25 cellular contexts compared by ENCODE assay signal in the genomic region with DNA sequence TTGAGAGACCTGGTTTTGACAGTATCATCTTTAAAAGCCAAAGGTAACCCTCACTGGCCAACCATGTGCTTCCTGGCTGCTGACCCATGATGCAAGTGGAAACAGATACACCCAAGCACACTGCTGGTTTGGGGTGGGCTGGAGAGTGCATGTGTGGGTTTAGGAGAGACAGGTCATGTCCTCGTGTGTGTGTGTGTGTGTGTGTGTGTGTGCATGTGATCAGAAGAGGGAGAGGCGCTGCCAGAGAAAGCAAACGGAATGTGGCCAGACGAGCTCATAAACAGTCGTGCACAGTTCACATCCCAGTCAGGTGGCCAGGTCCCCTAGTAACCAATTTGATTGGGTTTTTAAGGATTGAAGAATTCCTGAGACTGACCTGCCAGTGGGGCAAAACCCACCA.
DNase-seq lines count a peak whose midpoint lies in the region; ATAC-seq and TF ChIP-seq lines count a peak whose summit lies in the region.
"Had no signal": no experiment of that assay in that cellular context is flagged by ENCODE, and none has a peak within 500 bp of the region (broad histone marks: within the 10 kb centered on the region; RNA-seq: fewer than 3 reads in every experiment).

No MANE protein-coding gene starts in this region.

- no peak overlapping the region for H3K27ac ChIP-seq in GM23338 (ENCODE audit: low read depth)
- H3K27ac ChIP-seq: BLaER1 treated with 17β-estradiol and CSF1 and Interleukin-3, amounts not matched to agents 10 nM and 100 nM had no signal

- no peaks in the 10 kb centered on the region for H3K9me2 ChIP-seq in GM23338 (ENCODE audit: insufficient read depth)
- H3K9me2 ChIP-seq: SK-N-SH had no signal

- H3K36me3 ChIP-seq in GM23338 (ENCODE audit: insufficient read depth), result no peaks in the 10 kb centered on the region
- H3K36me3 ChIP-seq: BLaER1 treated with 17β-estradiol and CSF1 and Interleukin-3, amounts not matched to agents 10 nM and 100 nM; HAP-1 had no signal

- H3K4me3 ChIP-seq in GM23338 (no peak overlapping the region), LNCaP clone FGC (ENCODE audit: low read depth, low read length) (no peak overlapping the region)
- H3K4me3 ChIP-seq: BLaER1 treated with 17β-estradiol and CSF1 and Interleukin-3, amounts not matched to agents 10 nM and 100 nM; GM12878; HAP-1 had no signal

- H3K4me3 Mint-ChIP-seq in GM23338, result no peak overlapping the region
- H3K4me3 Mint-ChIP-seq: CD4-positive, alpha-beta T cell had no signal

- H3K27ac Mint-ChIP-seq in GM23338, result 0 out of 2 replicates have a peak overlapping the region, but pooled peaks have one; percentile 7
- H3K27ac Mint-ChIP-seq: CD4-positive, alpha-beta T cell had no signal

- H3F3A ChIP-seq in GM23338 (replicated peaks; ENCODE audit: low read depth), result no peaks in the 10 kb centered on the region

- peaks cover 18% of the 10 kb centered on the region for H3K36me3 Mint-ChIP-seq in GM23338 (ENCODE audit: low read depth)

- no peak overlapping the region for H3K4me2 ChIP-seq in GM23338
- H3K4me2 ChIP-seq: BLaER1 treated with 17β-estradiol and CSF1 and Interleukin-3, amounts not matched to agents 10 nM and 100 nM; SK-N-SH had no signal

- H3K79me2 ChIP-seq in GM23338 (replicated peaks; ENCODE audit: insufficient read depth), result no peaks in the 10 kb centered on the region

- peaks cover 15% of the 10 kb centered on the region for H3K4me1 ChIP-seq in GM23338 (ENCODE audit: insufficient read depth)
- H3K4me1 ChIP-seq: HAP-1 had no signal

- H3K27me3 ChIP-seq in GM23338 (ENCODE audit: insufficient read depth), result no peaks in the 10 kb centered on the region
- H3K27me3 ChIP-seq: BLaER1 treated with 17β-estradiol and CSF1 and Interleukin-3, amounts not matched to agents 10 nM and 100 nM had no signal

- DNase-seq in GM23338 (ENCODE audit: low spot score) (no peak), LNCaP clone FGC (ENCODE audit: low read depth) (peak; percentile 26), islet precursor cell (peak; percentile 88), renal cortical epithelial cell (ENCODE audit: low read depth) (peak; percentile 3), activated gamma-delta T cell treated with Interleukin-2 at 50 U/mL for 16 hours (no peak), left colon (no peak)
- DNase-seq in activated CD4-positive, alpha-beta T cell treated with anti-CD3 and anti-CD28 coated beads, Interleukin-2, amount 50 U/mL, for 1 hour, result no peak
- DNase-seq: AML-193; CD4-positive, alpha-beta T cell; COR-L47; DMS79; EL; GDM1; GOT3; NCI-H1092; NCI-H1436; NCI-H187 treated with DMSO at 0.1 percent for 48 hours; NCI-H2171 treated with DMSO at 0.1 percent for 48 hours; NCI-H345; NCI-H524 treated with DMSO at 0.1 percent for 48 hours; NCI-H774; SK-N-SH had no signal

- no peaks in the 10 kb centered on the region for H4K20me1 ChIP-seq in GM23338 (replicated peaks; ENCODE audit: insufficient read depth)
- H4K20me1 ChIP-seq: BLaER1 treated with 17β-estradiol and CSF1 and Interleukin-3, amounts not matched to agents 10 nM and 100 nM had no signal

- H3K4me1 Mint-ChIP-seq in GM23338, result peaks cover 39% of the 10 kb centered on the region

- peaks cover 2% of the 10 kb centered on the region; the same call in 1 of the 3 replicates for H3K9me3 Mint-ChIP-seq in GM23338
- H3K9me3 Mint-ChIP-seq: CD4-positive, alpha-beta T cell had no signal

- intact Hi-C loops in left colon (cut with DNase I, micrococcal nuclease), result no loop called here

- peaks cover 15% of the 10 kb centered on the region for H3K27me3 Mint-ChIP-seq in GM23338 (ENCODE audit: insufficient read depth, low read depth, poor library complexity)
- H3K27me3 Mint-ChIP-seq: CD4-positive, alpha-beta T cell had no signal

- ATAC-seq in GM23338 (no peak), left colon (no peak)
- ATAC-seq: GM12878 had no signal

- no peak overlapping the region for H2AFZ ChIP-seq in GM23338

- no peak for TF ChIP-seq CTCF in GM23338 (conservative IDR thresholded peaks at IDR 0.05; ENCODE audit: low read depth in 2 of 2)
- no peak for TF ChIP-seq CTCF in LNCaP clone FGC (IDR thresholded peaks at IDR 0.05; ENCODE audit: control insufficient read depth, extremely low read depth, insufficient read depth)

TF ChIP-seq in GM23338, 12 proteins besides CTCF, POLR2A, EP300 and RAD21 (continues in another document):
- TF ChIP-seq POLR2AphosphoS5 (IDR thresholded peaks at IDR 0.05; ENCODE audit: low read depth), result no peak
- TF ChIP-seq CREB1 (CRISPR knock-in tag; IDR thresholded peaks at IDR 0.05; ENCODE audit: low read depth), result no peak
- TF ChIP-seq, protein P1, sequence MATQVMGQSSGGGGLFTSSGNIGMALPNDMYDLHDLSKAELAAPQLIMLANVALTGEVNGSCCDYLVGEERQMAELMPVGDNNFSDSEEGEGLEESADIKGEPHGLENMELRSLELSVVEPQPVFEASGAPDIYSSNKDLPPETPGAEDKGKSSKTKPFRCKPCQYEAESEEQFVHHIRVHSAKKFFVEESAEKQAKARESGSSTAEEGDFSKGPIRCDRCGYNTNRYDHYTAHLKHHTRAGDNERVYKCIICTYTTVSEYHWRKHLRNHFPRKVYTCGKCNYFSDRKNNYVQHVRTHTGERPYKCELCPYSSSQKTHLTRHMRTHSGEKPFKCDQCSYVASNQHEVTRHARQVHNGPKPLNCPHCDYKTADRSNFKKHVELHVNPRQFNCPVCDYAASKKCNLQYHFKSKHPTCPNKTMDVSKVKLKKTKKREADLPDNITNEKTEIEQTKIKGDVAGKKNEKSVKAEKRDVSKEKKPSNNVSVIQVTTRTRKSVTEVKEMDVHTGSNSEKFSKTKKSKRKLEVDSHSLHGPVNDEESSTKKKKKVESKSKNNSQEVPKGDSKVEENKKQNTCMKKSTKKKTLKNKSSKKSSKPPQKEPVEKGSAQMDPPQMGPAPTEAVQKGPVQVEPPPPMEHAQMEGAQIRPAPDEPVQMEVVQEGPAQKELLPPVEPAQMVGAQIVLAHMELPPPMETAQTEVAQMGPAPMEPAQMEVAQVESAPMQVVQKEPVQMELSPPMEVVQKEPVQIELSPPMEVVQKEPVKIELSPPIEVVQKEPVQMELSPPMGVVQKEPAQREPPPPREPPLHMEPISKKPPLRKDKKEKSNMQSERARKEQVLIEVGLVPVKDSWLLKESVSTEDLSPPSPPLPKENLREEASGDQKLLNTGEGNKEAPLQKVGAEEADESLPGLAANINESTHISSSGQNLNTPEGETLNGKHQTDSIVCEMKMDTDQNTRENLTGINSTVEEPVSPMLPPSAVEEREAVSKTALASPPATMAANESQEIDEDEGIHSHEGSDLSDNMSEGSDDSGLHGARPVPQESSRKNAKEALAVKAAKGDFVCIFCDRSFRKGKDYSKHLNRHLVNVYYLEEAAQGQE (IDR thresholded peaks at IDR 0.05; ENCODE audit: unreplicated experiment), result no peak
- no peak for TF ChIP-seq ZNF114 (CRISPR knock-in tag; IDR thresholded peaks at IDR 0.05)
- TF ChIP-seq NANOG (IDR thresholded peaks at IDR 0.05; ENCODE audit: borderline replicate concordance), result no peak
- no peak for TF ChIP-seq JUNB (IDR thresholded peaks at IDR 0.05; ENCODE audit: unreplicated experiment)
- TF ChIP-seq EZH2 (IDR thresholded peaks at IDR 0.05; ENCODE audit: low read depth, unreplicated experiment), result no peak
- TF ChIP-seq, protein P2, sequence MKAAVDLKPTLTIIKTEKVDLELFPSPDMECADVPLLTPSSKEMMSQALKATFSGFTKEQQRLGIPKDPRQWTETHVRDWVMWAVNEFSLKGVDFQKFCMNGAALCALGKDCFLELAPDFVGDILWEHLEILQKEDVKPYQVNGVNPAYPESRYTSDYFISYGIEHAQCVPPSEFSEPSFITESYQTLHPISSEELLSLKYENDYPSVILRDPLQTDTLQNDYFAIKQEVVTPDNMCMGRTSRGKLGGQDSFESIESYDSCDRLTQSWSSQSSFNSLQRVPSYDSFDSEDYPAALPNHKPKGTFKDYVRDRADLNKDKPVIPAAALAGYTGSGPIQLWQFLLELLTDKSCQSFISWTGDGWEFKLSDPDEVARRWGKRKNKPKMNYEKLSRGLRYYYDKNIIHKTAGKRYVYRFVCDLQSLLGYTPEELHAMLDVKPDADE (IDR thresholded peaks at IDR 0.05), result no peak
- TF ChIP-seq ZNF331 (CRISPR knock-in tag; IDR thresholded peaks at IDR 0.05; ENCODE audit: low read depth), result no peak
- no peak for TF ChIP-seq STAT1 (IDR thresholded peaks at IDR 0.05; ENCODE audit: unreplicated experiment)

Comparison
In these comparisons a context has a peak if more than half of its experiments do, and no peak if none do; other contexts are left out.
1. DNase-seq: peak in LNCaP clone FGC (single experiment), islet precursor cell (single experiment) and renal cortical epithelial cell (single experiment); none in GM23338 (single experiment), activated gamma-delta T cell treated with Interleukin-2 at 50 U/mL for 16 hours (single experiment), left colon (0 of 2) and activated CD4-positive, alpha-beta T cell treated with anti-CD3 and anti-CD28 coated beads, Interleukin-2, amount 50 U/mL, for 1 hour (single experiment).